Comparison of ENCODE assay signal across 17 cellular contexts in the genomic region with DNA sequence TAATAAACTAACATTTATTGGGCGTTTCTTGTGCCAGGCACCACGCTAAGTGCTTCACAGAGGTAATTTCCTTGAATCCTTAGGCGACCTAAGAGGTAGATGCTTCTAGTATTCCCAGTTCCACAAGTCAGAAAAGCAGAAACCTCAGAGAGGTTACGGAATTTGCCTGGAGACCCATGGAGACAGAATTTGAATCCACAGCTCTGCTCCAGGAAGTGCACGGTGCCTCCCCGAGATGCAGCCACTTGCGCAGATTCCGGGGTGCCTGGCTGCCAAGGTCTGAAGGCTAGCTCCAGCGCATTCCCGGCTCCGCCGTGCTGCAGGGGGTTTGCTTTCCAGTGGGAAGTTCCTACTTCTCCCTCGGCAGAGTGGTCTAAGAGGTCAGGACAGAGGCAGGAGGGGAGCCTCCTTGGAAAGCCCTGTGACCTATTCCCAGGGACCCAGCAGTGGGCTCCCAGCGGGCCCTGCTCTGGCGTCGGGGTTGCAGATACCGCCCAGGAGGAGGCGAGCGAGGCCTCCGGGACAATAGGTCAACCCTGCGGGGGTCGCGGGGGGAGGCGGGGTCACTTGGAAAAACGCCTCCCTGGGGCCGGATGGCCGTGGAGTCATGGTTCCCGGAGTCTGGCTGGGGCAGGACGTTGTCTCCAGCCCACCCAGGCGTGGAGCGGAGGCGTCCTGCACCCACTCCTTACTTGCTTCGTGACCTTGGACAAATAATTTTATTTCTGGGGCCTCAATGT. TPM values are rescaled to one million over a fixed set of nuclear protein-coding genes. Genes with fewer than 3 reads are reported as not detected.
DNase-seq lines count a peak whose midpoint lies in the region; FAIRE-seq and TF ChIP-seq lines count a peak whose summit lies in the region.
"Had no signal": no experiment of that assay in that cellular context is flagged by ENCODE, and none has a peak within 500 bp of the region (broad histone marks: within the 10 kb centered on the region; RNA-seq: fewer than 3 reads in every experiment).

No MANE protein-coding gene starts in this region.

- no peak for TF ChIP-seq EP300 in transverse colon (IDR thresholded peaks at IDR 0.05; ENCODE audit: low read depth)

- H3K27me3 ChIP-seq in mucosa of rectum (ENCODE audit: control insufficient read depth in 2 of 2, insufficient read depth in 2 of 2, low read length in 2 of 2) (peaks cover 66 to 81% of the 10 kb centered on the region in 2 donors), transverse colon (peaks cover 91% of the 10 kb centered on the region)

- in situ Hi-C loops in transverse colon (cut with MboI; ENCODE audit: low pct_ligation_motif_present in 1 of 4, low pct_unique_long_range_greater_than_20kb in 1 of 4, low sequenced_read_pairs in 3 of 4), result loop anchor here in 1 of 4 donors (10.0 kb wide), 1 partner anchor 88 kb away; a partner anchor contains a TSS

- H3K27ac Mint-ChIP-seq in activated naive CD4-positive, alpha-beta T cell treated with anti-CD3 and anti-CD28 coated beads, Interleukin-2, amount 10 ng/mL, durations not matched to agents 7 days and 5 days, result no peak overlapping the region

- no peak for DNase-seq in activated naive CD4-positive, alpha-beta T cell treated with anti-CD3 and anti-CD28 coated beads, Interleukin-2, amount 10 ng/mL, durations not matched to agents 7 days and 5 days
- no peak for DNase-seq in activated naive CD4-positive, alpha-beta T cell treated with Interleukin-2 at 50 U/mL for 16 hours
- DNase-seq in coronary artery (ENCODE audit: low spot score), result no peak
- DNase-seq in transverse colon, result peak; percentile 18
- DNase-seq in NCI-H2029 treated with DMSO at 0.1 percent for 48 hours (lab: John Stamatoyannopoulos, UW), result no peak
- no peak for DNase-seq in NCI-H1694 treated with DMSO at 0.1 percent for 48 hours (lab: John Stamatoyannopoulos, UW)
- DNase-seq in RCC 7860 (ENCODE audit: low spot score), result no peak
- DNase-seq: activated gamma-delta T cell treated with Interleukin-2 at 50 U/mL for 16 hours, AML-193, foreskin melanocyte, MV-4-11, NCI-H510A, tibial artery had no signal

- H3K36me3 ChIP-seq in mucosa of rectum (ENCODE audit: control insufficient read depth in 2 of 2, insufficient read depth in 2 of 2, low read length in 2 of 2), result no peaks in the 10 kb centered on the region
- H3K36me3 ChIP-seq in transverse colon, result no peaks in the 10 kb centered on the region
- H3K36me3 ChIP-seq: tibial artery had no signal

- H3K27me3 Mint-ChIP-seq in activated naive CD4-positive, alpha-beta T cell treated with anti-CD3 and anti-CD28 coated beads, Interleukin-2, amount 10 ng/mL, durations not matched to agents 7 days and 5 days, result peaks cover 92% of the 10 kb centered on the region

- H3K9ac ChIP-seq in mucosa of rectum (ENCODE audit: low read depth in 1 of 2, low read length in 2 of 2), result peak overlapping the region in 1 of 2 donors; percentile 33

- no peaks in the 10 kb centered on the region for H3K36me3 Mint-ChIP-seq in activated naive CD4-positive, alpha-beta T cell treated with anti-CD3 and anti-CD28 coated beads, Interleukin-2, amount 10 ng/mL, durations not matched to agents 7 days and 5 days

- intact Hi-C loops in transverse colon (cut with DNase I; ENCODE audit: low total_unique reads), result no loop called here

- H3K4me3 ChIP-seq in coronary artery (peak overlapping the region; percentile 2), mucosa of rectum (ENCODE audit: low read length in 2 of 2) (peak overlapping the region; percentile 45 to 55), transverse colon (peak overlapping the region; percentile 11 to 34 (median 14))
- H3K4me3 ChIP-seq: tibial artery had no signal

- no peaks in the 10 kb centered on the region for H3K9me3 ChIP-seq in mucosa of rectum (ENCODE audit: control insufficient read depth in 2 of 2, low read length in 2 of 2)
- H3K9me3 ChIP-seq in transverse colon, result no peaks in the 10 kb centered on the region
- H3K9me3 ChIP-seq: tibial artery had no signal

- H3K9me3 Mint-ChIP-seq in activated naive CD4-positive, alpha-beta T cell treated with anti-CD3 and anti-CD28 coated beads, Interleukin-2, amount 10 ng/mL, durations not matched to agents 7 days and 5 days, result no peaks in the 10 kb centered on the region

- FAIRE-seq in RCC 7860 (lab: Jason Lieb, UNC), result no peak
- FAIRE-seq: colon, G401.6 had no signal

- TF ChIP-seq POLR2A in transverse colon (IDR thresholded peaks at IDR 0.05), result no peak

- TF ChIP-seq CTCF in coronary artery (IDR thresholded peaks at IDR 0.05), result no peak
- TF ChIP-seq CTCF in transverse colon (IDR thresholded peaks at IDR 0.05), result no peak

- H3K27ac ChIP-seq in coronary artery, result no peak overlapping the region
- peak overlapping the region; percentile 76 to 79 for H3K27ac ChIP-seq in mucosa of rectum (ENCODE audit: low read depth in 2 of 2, low read length in 2 of 2)
- H3K27ac ChIP-seq in transverse colon, result peak overlapping the region; percentile 86 to 94 (median 90)
- H3K27ac ChIP-seq: tibial artery had no signal

- CTCF ChIA-PET in activated naive CD4-positive, alpha-beta T cell treated with anti-CD3 and anti-CD28 coated beads, Interleukin-2, amount 10 ng/mL, durations not matched to agents 7 days and 5 days (lab: Charles Lee), result no interaction called here

- H3K4me1 Mint-ChIP-seq in activated naive CD4-positive, alpha-beta T cell treated with anti-CD3 and anti-CD28 coated beads, Interleukin-2, amount 10 ng/mL, durations not matched to agents 7 days and 5 days, result peaks cover 5% of the 10 kb centered on the region

- H3K4me1 ChIP-seq in mucosa of rectum (ENCODE audit: control insufficient read depth in 2 of 2, insufficient read depth in 2 of 2, low read length in 2 of 2) (peaks cover 14 to 15% of the 10 kb centered on the region in 2 donors), transverse colon (peaks cover 4 to 74% (median 29%) of the 10 kb centered on the region in 4 donors)

- WGBS in transverse colon (ENCODE audit: low coverage in 1 of 2), 2 donors, result 37% methylated on average over 28 of the region's 33 CpGs; no CpG with 5 or more reads in 1 of the 2 donors

- H3K4me3 Mint-ChIP-seq in activated naive CD4-positive, alpha-beta T cell treated with anti-CD3 and anti-CD28 coated beads, Interleukin-2, amount 10 ng/mL, durations not matched to agents 7 days and 5 days, result peak overlapping the region; percentile 37

RNA-seq across cellular contexts. Expression of a gene that starts 10.1 kb away (rescaled TPM):
- total RNA-seq in transverse colon, result 10 to 100 TPM in 2 of 4 donors, 1 to 10 TPM in 2; 7.0 to 11.1 (median 9.7) TPM
- total RNA-seq: renal cortical epithelial cell had no signal

Comparison
In these comparisons a context has a peak if more than half of its experiments do, and no peak if none do; other contexts are left out.
1. H3K27ac ChIP-seq: peak in mucosa of rectum (2 of 2) and transverse colon (4 of 4); none in coronary artery (0 of 2).
2. Peak in every context shown above with its lines, with median percentiles within 50 percentile points of each other: H3K4me3 ChIP-seq.